Comparison of ENCODE assay signal across 9 cellular contexts in genomic region chr17:55237268-55237667, GRCh38. TPM values are rescaled to one million over a fixed set of nuclear protein-coding genes. Genes with fewer than 3 reads are reported as not detected.
DNase-seq lines count a peak whose midpoint lies in the region; ATAC-seq and TF ChIP-seq lines count a peak whose summit lies in the region.
"Had no signal": no experiment of that assay in that cellular context is flagged by ENCODE, and none has a peak within 500 bp of the region (broad histone marks: within the 10 kb centered on the region; RNA-seq: fewer than 3 reads in every experiment).

No MANE protein-coding gene starts in this region.

- peaks cover 23% of the 10 kb centered on the region for H3K4me1 Mint-ChIP-seq in activated T-cell treated with anti-CD3 and anti-CD28 coated beads, Interleukin-2, amount 50 U/mL, for 4 hours (ENCODE audit: low read depth)
- peaks cover 18% of the 10 kb centered on the region for H3K4me1 Mint-ChIP-seq in activated T-cell treated with anti-CD3 and anti-CD28 coated beads, Interleukin-2, amount 50 U/mL, for 24 hours (ENCODE audit: low read depth)

- H2AFZ ChIP-seq in OCI-LY7 (ENCODE audit: low read length) = peak overlapping the region; percentile 60; the same call in 1 of the 2 replicates

- BruUV-seq in OCI-LY7 (replicated peaks; lab: Mats Ljungman, UMichigan) = no TSS peak

- no peaks in the 10 kb centered on the region for H3K36me3 Mint-ChIP-seq in activated T-cell treated with anti-CD3 and anti-CD28 coated beads, Interleukin-2, amount 50 U/mL, for 4 hours (ENCODE audit: insufficient read depth)
- H3K36me3 Mint-ChIP-seq in activated T-cell treated with anti-CD3 and anti-CD28 coated beads, Interleukin-2, amount 50 U/mL, for 24 hours (ENCODE audit: low read depth) = no peaks in the 10 kb centered on the region

- peaks cover 11% of the 10 kb centered on the region for H3K4me1 ChIP-seq in OCI-LY7 (ENCODE audit: insufficient read depth, low read length, poor library complexity, severe bottlenecking)
- peaks cover 3 to 16% (median 13%) of the 10 kb centered on the region in 4 donors for H3K4me1 ChIP-seq in transverse colon
- H3K4me1 ChIP-seq in right atrium auricular region = peaks cover 0 to 17% of the 10 kb centered on the region in 2 donors

- no peak overlapping the region for H3K4me3 ChIP-seq in OCI-LY7 (ENCODE audit: low read depth, low read length, poor library complexity, severe bottlenecking)
- H3K4me3 ChIP-seq in transverse colon = no peak overlapping the region
- no peak overlapping the region for H3K4me3 ChIP-seq in right atrium auricular region

- no peaks in the 10 kb centered on the region for H3K27me3 ChIP-seq in transverse colon
- no peaks in the 10 kb centered on the region for H3K27me3 ChIP-seq in right atrium auricular region

- no peak for DNase-seq in activated T-cell treated with anti-CD3 and anti-CD28 coated beads, Interleukin-2, amount 50 U/mL, for 4 hours
- no peak for DNase-seq in activated T-cell treated with anti-CD3 and anti-CD28 coated beads, Interleukin-2, amount 50 U/mL, for 24 hours
- DNase-seq in OCI-LY7 (ENCODE audit: low spot score) = peak; percentile 20
- peak; percentile 18 for DNase-seq in globus pallidus (ENCODE audit: low spot score)
- DNase-seq in transverse colon = no peak
- DNase-seq in right atrium auricular region (ENCODE audit: low spot score) = no peak

- CTCF ChIA-PET in OCI-LY7 (lab: Charles Lee; ENCODE audit: unreplicated experiment) = no interaction called here

- no peak for TF ChIP-seq POLR2A in transverse colon (IDR thresholded peaks at IDR 0.05)

- H4K20me1 ChIP-seq in OCI-LY7 (ENCODE audit: insufficient read depth, low read length) = no peaks in the 10 kb centered on the region

- H3K9me2 ChIP-seq in OCI-LY7 (ENCODE audit: insufficient read depth, low read length) = no peaks in the 10 kb centered on the region

- POLR2A ChIA-PET in OCI-LY7 (lab: Charles Lee) = interaction anchor here (0.7 kb wide), 2 partner anchors 15 to 413 kb away, joined by 3 read pairs; no protein-coding TSS in a partner anchor

- no peak overlapping the region for H3K27ac ChIP-seq in OCI-LY7 (ENCODE audit: low read depth, low read length, poor library complexity, severe bottlenecking)
- H3K27ac ChIP-seq in transverse colon = peak overlapping the region in 3 of 4 donors; percentile 79 to 88 (median 86)
- H3K27ac ChIP-seq in right atrium auricular region = peak overlapping the region in 1 of 2 donors; percentile 58

- intact Hi-C loops in OCI-LY7 (cut with micrococcal nuclease; ENCODE audit: unreplicated experiment) (no loop called here), transverse colon (cut with DNase I; ENCODE audit: low total_unique reads) (no loop called here)

- H3K27me3 Mint-ChIP-seq in activated T-cell treated with anti-CD3 and anti-CD28 coated beads, Interleukin-2, amount 50 U/mL, for 4 hours (ENCODE audit: low read depth) = peaks cover 14% of the 10 kb centered on the region
- H3K27me3 Mint-ChIP-seq in activated T-cell treated with anti-CD3 and anti-CD28 coated beads, Interleukin-2, amount 50 U/mL, for 24 hours = peaks cover 23% of the 10 kb centered on the region

- no peak for ATAC-seq in activated T-cell treated with anti-CD3 and anti-CD28 coated beads, Interleukin-2, amount 50 U/mL, for 4 hours
- ATAC-seq in GM18907 (IDR thresholded peaks at IDR 0.05; ENCODE audit: unreplicated experiment) = no peak
- no peak for ATAC-seq in GM21447 (IDR thresholded peaks at IDR 0.05; ENCODE audit: unreplicated experiment)

- peaks cover 3% of the 10 kb centered on the region for H3K9me3 Mint-ChIP-seq in activated T-cell treated with anti-CD3 and anti-CD28 coated beads, Interleukin-2, amount 50 U/mL, for 4 hours
- peaks cover 2% of the 10 kb centered on the region for H3K9me3 Mint-ChIP-seq in activated T-cell treated with anti-CD3 and anti-CD28 coated beads, Interleukin-2, amount 50 U/mL, for 24 hours

- 69 to 71% methylated on average over 6 of the region's 6 CpGs for WGBS in transverse colon (ENCODE audit: low coverage in 1 of 2), 2 donors

- H3K4me3 Mint-ChIP-seq in activated T-cell treated with anti-CD3 and anti-CD28 coated beads, Interleukin-2, amount 50 U/mL, for 4 hours = peak overlapping the region; percentile 64
- no peak overlapping the region for H3K4me3 Mint-ChIP-seq in activated T-cell treated with anti-CD3 and anti-CD28 coated beads, Interleukin-2, amount 50 U/mL, for 24 hours

- no peak for TF ChIP-seq EP300 in transverse colon (IDR thresholded peaks at IDR 0.05; ENCODE audit: low read depth)

- H3K9me3 ChIP-seq in OCI-LY7 (ENCODE audit: low read length) = no peaks in the 10 kb centered on the region
- no peaks in the 10 kb centered on the region for H3K9me3 ChIP-seq in transverse colon
- H3K9me3 ChIP-seq in right atrium auricular region = no peaks in the 10 kb centered on the region

- TF ChIP-seq CTCF in OCI-LY7 (conservative IDR thresholded peaks at IDR 0.05; ENCODE audit: low read length) (no peak), transverse colon (IDR thresholded peaks at IDR 0.05) (no peak), right atrium auricular region (IDR thresholded peaks at IDR 0.05) (no peak)

- in situ Hi-C loops in transverse colon (cut with MboI; ENCODE audit: low pct_ligation_motif_present in 1 of 4, low pct_unique_long_range_greater_than_20kb in 1 of 4, low sequenced_read_pairs in 3 of 4) = no loop called here

- H3K4me2 ChIP-seq in OCI-LY7 (ENCODE audit: low read length) = peak overlapping the region; percentile 57

- no peaks in the 10 kb centered on the region for H3K36me3 ChIP-seq in OCI-LY7 (ENCODE audit: insufficient read depth, low read length)
- H3K36me3 ChIP-seq in transverse colon = no peaks in the 10 kb centered on the region
- H3K36me3 ChIP-seq in right atrium auricular region = no peaks in the 10 kb centered on the region

- no peak overlapping the region for H3K27ac Mint-ChIP-seq in activated T-cell treated with anti-CD3 and anti-CD28 coated beads, Interleukin-2, amount 50 U/mL, for 24 hours
- H3K27ac Mint-ChIP-seq: dendritic cell treated with granulocyte-macrophage colony-stimulating factor and Interleukin-4, amounts not matched to agents 40 ng/mL and 50 ng/mL, for 4 days had no signal

- H3K79me2 ChIP-seq in OCI-LY7 (ENCODE audit: insufficient read depth, low read depth, low read length) = no peaks in the 10 kb centered on the region

RNA-seq across cellular contexts. Expression of gene HLF, which starts 27.5 kb away (rescaled TPM):
- total RNA-seq in activated T-cell treated with anti-CD3 and anti-CD28 coated beads, Interleukin-2, amount 50 U/mL, for 4 hours = 1 to 10 TPM in 2 of 3 donors, under 1 TPM in 1; 0.98 to 1.6 (median 1.0) TPM
- total RNA-seq in OCI-LY7 (2014; rRNA removed; shearing (Covaris generic)) = 0.13 TPM in 1 of 2 replicates, not detected in the other
- total RNA-seq in OCI-LY7 (2022) (not detected in 2 replicates), transverse colon (10 to 100 TPM in 3 of 4 donors, 1 to 10 TPM in 1; 8.5 to 17.5 (median 13.3) TPM), right atrium auricular region (10 to 100 TPM; 36.9 to 38.4 TPM)

Comparison
In these comparisons a context has a peak if more than half of its experiments do, and no peak if none do; other contexts are left out.
1. DNase-seq: peak in OCI-LY7 (single experiment) and globus pallidus (single experiment); none in activated T-cell treated with anti-CD3 and anti-CD28 coated beads, Interleukin-2, amount 50 U/mL, for 4 hours (single experiment), activated T-cell treated with anti-CD3 and anti-CD28 coated beads, Interleukin-2, amount 50 U/mL, for 24 hours (single experiment), transverse colon (single experiment) and right atrium auricular region (single experiment).